In genomic region chr20:64226686-64227576, GRCh38 we compare ENCODE assay signal across 29 cellular contexts. TPM values are rescaled to one million over a fixed set of nuclear protein-coding genes. Genes with fewer than 3 reads are reported as not detected.
DNase-seq lines count a peak whose midpoint lies in the region; ATAC-seq, FAIRE-seq and TF ChIP-seq lines count a peak whose summit lies in the region.
"Had no signal": no experiment of that assay in that cellular context is flagged by ENCODE, and none has a peak within 500 bp of the region (broad histone marks: within the 10 kb centered on the region; RNA-seq: fewer than 3 reads in every experiment).

No MANE protein-coding gene starts in this region.

- H3K36me3 ChIP-seq in mesenchymal stem cell (ENCODE audit: control insufficient read depth in 1 of 2, insufficient read depth in 2 of 2, low read depth in 1 of 2, low read length in 2 of 2) = no peaks in the 10 kb centered on the region
- H3K36me3 ChIP-seq: esophagus muscularis mucosa, gastrocnemius medialis, HAP-1, sigmoid colon had no signal

- no peak overlapping the region for H3K27ac Mint-ChIP-seq in activated naive CD4-positive, alpha-beta T cell treated with anti-CD3 and anti-CD28 coated beads for 36 hours
- no peak overlapping the region for H3K27ac Mint-ChIP-seq in activated CD8-positive, alpha-beta T cell treated with anti-CD3 and anti-CD28 coated beads, Interleukin-2, amount 10 ng/mL, durations not matched to agents 7 days and 5 days
- H3K27ac Mint-ChIP-seq: natural killer cell treated with Interleukin-12 subunit alpha and Interleukin-12 subunit beta and Interleukin-15 and Interleukin-18, amount 100 ng/mL, for 72 hours had no signal

- intact Hi-C loops in activated naive CD4-positive, alpha-beta T cell treated with anti-CD3 and anti-CD28 coated beads for 36 hours (cut with micrococcal nuclease) = no loop called here

- no peak overlapping the region for H3K27ac ChIP-seq in mesenchymal stem cell (ENCODE audit: low read length, poor library complexity, severe bottlenecking)
- H3K27ac ChIP-seq: esophagus muscularis mucosa, gastrocnemius medialis, parathyroid adenoma, sigmoid colon, testis, WERI-Rb-1 had no signal

- CTCF ChIA-PET in activated naive CD4-positive, alpha-beta T cell treated with anti-CD3 and anti-CD28 coated beads for 36 hours (lab: Charles Lee) = no interaction called here
- CTCF ChIA-PET in activated CD8-positive, alpha-beta T cell treated with anti-CD3 and anti-CD28 coated beads, Interleukin-2, amount 10 ng/mL, durations not matched to agents 7 days and 5 days (lab: Charles Lee) = no interaction called here

- DNase-seq in activated naive CD4-positive, alpha-beta T cell treated with anti-CD3 and anti-CD28 coated beads for 36 hours = peak; percentile 30
- no peak for DNase-seq in activated naive CD4-positive, alpha-beta T cell treated with anti-CD3 and anti-CD28 coated beads, Interleukin-2, amount 50 U/mL, for 16 hours
- DNase-seq in G401 (ENCODE audit: low spot score) = peak; percentile 61
- DNase-seq in activated CD8-positive, alpha-beta T cell treated with anti-CD3 and anti-CD28 coated beads, Interleukin-2, amount 10 ng/mL, durations not matched to agents 7 days and 5 days = peak; percentile 36
- no peak for DNase-seq in mesenchymal stem cell
- no peak for DNase-seq in GM12892 (ENCODE audit: insufficient read length)
- DNase-seq in iPS-NIHi7 (ENCODE audit: extremely low spot score) = no peak
- DNase-seq: ACHN; activated T-cell treated with anti-CD3 and anti-CD28 coated beads, Interleukin-2, amount 50 U/mL, for 48 hours; aorta; cerebellar nuclear complex; DMS79 treated with DMSO at 0.1 percent for 48 hours; effector CD8-positive, alpha-beta T cell; gastrocnemius medialis; kidney glomerular epithelial cell; NCI-H1092; NCI-H1930; NCI-H345; NCI-H82; SHP77 treated with DMSO at 0.1 percent for 48 hours; sigmoid colon; testis; WERI-Rb-1 had no signal

- TF ChIP-seq POLR2A in GM12892 (IDR thresholded peaks at IDR 0.05; ENCODE audit: low read depth, low read length) = no peak

- H3K9me3 ChIP-seq in mesenchymal stem cell (ENCODE audit: control insufficient read depth, low read length) = no peaks in the 10 kb centered on the region
- H3K9me3 ChIP-seq: esophagus muscularis mucosa, gastrocnemius medialis, HAP-1, sigmoid colon, testis had no signal

- no peak overlapping the region for H2BK15ac ChIP-seq in mesenchymal stem cell (ENCODE audit: low read depth, poor library complexity, severe bottlenecking)

- no peak overlapping the region for H3K4me3 Mint-ChIP-seq in activated naive CD4-positive, alpha-beta T cell treated with anti-CD3 and anti-CD28 coated beads for 36 hours
- H3K4me3 Mint-ChIP-seq in activated CD8-positive, alpha-beta T cell treated with anti-CD3 and anti-CD28 coated beads, Interleukin-2, amount 10 ng/mL, durations not matched to agents 7 days and 5 days = no peak overlapping the region
- H3K4me3 Mint-ChIP-seq: natural killer cell treated with Interleukin-12 subunit alpha and Interleukin-12 subunit beta and Interleukin-15 and Interleukin-18, amount 100 ng/mL, for 72 hours; stimulated activated effector memory CD8-positive, alpha-beta T cell treated with anti-CD3 and anti-CD28 coated beads, Interleukin-12 subunit alpha, Interleukin-12 subunit beta, amount 100 ng/mL, for 72 hours had no signal

- H3K4me3 ChIP-seq in mesenchymal stem cell (ENCODE audit: insufficient read depth in 1 of 2, low read depth in 1 of 2, low read length in 2 of 2) = no peak overlapping the region
- H3K4me3 ChIP-seq: esophagus muscularis mucosa, gastrocnemius medialis, HAP-1, sigmoid colon, testis had no signal

- no peak overlapping the region for H3K9ac ChIP-seq in mesenchymal stem cell (ENCODE audit: low read length)
- H3K9ac ChIP-seq: parathyroid adenoma had no signal

- H2BK5ac ChIP-seq in mesenchymal stem cell (ENCODE audit: low read depth, low read length, poor library complexity, severe bottlenecking) = no peak overlapping the region

- H3K79me1 ChIP-seq in mesenchymal stem cell (replicated peaks; ENCODE audit: low read length, poor library complexity, severe bottlenecking) = no peaks in the 10 kb centered on the region

- H3K4me1 ChIP-seq in mesenchymal stem cell (ENCODE audit: control insufficient read depth, insufficient read depth, low read depth, low read length) = peaks cover 33% of the 10 kb centered on the region
- H3K4me1 ChIP-seq: HAP-1 had no signal

- no peak overlapping the region for H2BK12ac ChIP-seq in mesenchymal stem cell (ENCODE audit: low read length in 2 of 2)

- no peak overlapping the region for H4K8ac ChIP-seq in mesenchymal stem cell (ENCODE audit: low read length)

- no peaks in the 10 kb centered on the region for H3K9me3 Mint-ChIP-seq in activated naive CD4-positive, alpha-beta T cell treated with anti-CD3 and anti-CD28 coated beads for 36 hours
- H3K9me3 Mint-ChIP-seq in activated CD8-positive, alpha-beta T cell treated with anti-CD3 and anti-CD28 coated beads, Interleukin-2, amount 10 ng/mL, durations not matched to agents 7 days and 5 days (ENCODE audit: insufficient read depth) = no peaks in the 10 kb centered on the region
- H3K9me3 Mint-ChIP-seq: natural killer cell treated with Interleukin-12 subunit alpha and Interleukin-12 subunit beta and Interleukin-15 and Interleukin-18, amount 100 ng/mL, for 72 hours; stimulated activated effector memory CD8-positive, alpha-beta T cell treated with anti-CD3 and anti-CD28 coated beads, Interleukin-12 subunit alpha, Interleukin-12 subunit beta, amount 100 ng/mL, for 72 hours had no signal

- in situ Hi-C loops in G401 (cut with HindIII; ENCODE audit: low sequenced_read_pairs) = no loop called here

- WGBS in mesenchymal stem cell = 89% methylated on average over 25 of the region's 25 CpGs

- no peak for FAIRE-seq in GM12892 (lab: Jason Lieb, UNC)

- H3K4ac ChIP-seq in mesenchymal stem cell (ENCODE audit: low read depth in 1 of 2, low read length in 2 of 2) = no peak overlapping the region

- no peak overlapping the region for H2BK120ac ChIP-seq in mesenchymal stem cell (ENCODE audit: low read depth, low read length)

- no peak overlapping the region for H3K14ac ChIP-seq in mesenchymal stem cell (ENCODE audit: low read length in 2 of 2)

- H2AFZ ChIP-seq in mesenchymal stem cell (ENCODE audit: low read depth, low read length) = no peak overlapping the region
- H2AFZ ChIP-seq: parathyroid adenoma had no signal

- H3K4me2 ChIP-seq in mesenchymal stem cell (ENCODE audit: low read length, poor library complexity, severe bottlenecking) = no peak overlapping the region

- H3K27me3 ChIP-seq in mesenchymal stem cell (ENCODE audit: control insufficient read depth in 1 of 2, insufficient read depth in 1 of 2, low read length in 2 of 2) = peaks cover 4 to 53% of the 10 kb centered on the region in 2 experiments
- H3K27me3 ChIP-seq: gastrocnemius medialis, sigmoid colon, testis had no signal

- no peak overlapping the region for H4K91ac ChIP-seq in mesenchymal stem cell (ENCODE audit: low read length)

- H3K4me1 Mint-ChIP-seq in activated naive CD4-positive, alpha-beta T cell treated with anti-CD3 and anti-CD28 coated beads for 36 hours (ENCODE audit: low read depth) = peaks cover 4% of the 10 kb centered on the region
- peaks cover 3% of the 10 kb centered on the region for H3K4me1 Mint-ChIP-seq in activated CD8-positive, alpha-beta T cell treated with anti-CD3 and anti-CD28 coated beads, Interleukin-2, amount 10 ng/mL, durations not matched to agents 7 days and 5 days (ENCODE audit: low read depth)

- no peaks in the 10 kb centered on the region for H3K36me3 Mint-ChIP-seq in activated naive CD4-positive, alpha-beta T cell treated with anti-CD3 and anti-CD28 coated beads for 36 hours (ENCODE audit: low read depth)
- H3K36me3 Mint-ChIP-seq in activated CD8-positive, alpha-beta T cell treated with anti-CD3 and anti-CD28 coated beads, Interleukin-2, amount 10 ng/mL, durations not matched to agents 7 days and 5 days (ENCODE audit: low read depth) = no peaks in the 10 kb centered on the region
- H3K36me3 Mint-ChIP-seq: natural killer cell treated with Interleukin-12 subunit alpha and Interleukin-12 subunit beta and Interleukin-15 and Interleukin-18, amount 100 ng/mL, for 72 hours; stimulated activated effector memory CD8-positive, alpha-beta T cell treated with anti-CD3 and anti-CD28 coated beads, Interleukin-12 subunit alpha, Interleukin-12 subunit beta, amount 100 ng/mL, for 72 hours had no signal

- no peak overlapping the region for H3K18ac ChIP-seq in mesenchymal stem cell (ENCODE audit: low read depth in 1 of 2, low read length in 2 of 2)

- ATAC-seq in activated CD8-positive, alpha-beta T cell treated with anti-CD3 and anti-CD28 coated beads, Interleukin-2, amount 10 ng/mL, durations not matched to agents 7 days and 5 days = peak; percentile 18
- ATAC-seq in GM19452 (IDR thresholded peaks at IDR 0.05; ENCODE audit: unreplicated experiment) = no peak
- ATAC-seq: gastrocnemius medialis; natural killer cell treated with Interleukin-12 subunit alpha and Interleukin-12 subunit beta and Interleukin-15 and Interleukin-18, amount 100 ng/mL, for 72 hours; stimulated activated effector memory CD8-positive, alpha-beta T cell treated with anti-CD3 and anti-CD28 coated beads, Interleukin-12 subunit alpha, Interleukin-12 subunit beta, amount 100 ng/mL, for 72 hours had no signal

- H3K27me3 Mint-ChIP-seq in activated naive CD4-positive, alpha-beta T cell treated with anti-CD3 and anti-CD28 coated beads for 36 hours (ENCODE audit: low read depth) = no peaks in the 10 kb centered on the region
- peaks cover 4% of the 10 kb centered on the region for H3K27me3 Mint-ChIP-seq in activated CD8-positive, alpha-beta T cell treated with anti-CD3 and anti-CD28 coated beads, Interleukin-2, amount 10 ng/mL, durations not matched to agents 7 days and 5 days (ENCODE audit: low read depth)

- H2AK5ac ChIP-seq in mesenchymal stem cell (ENCODE audit: low read length, severe bottlenecking) = peak overlapping the region; percentile 10

- no peak overlapping the region for H3K23ac ChIP-seq in mesenchymal stem cell (ENCODE audit: low read length in 2 of 2)

- POLR2A ChIA-PET in activated CD8-positive, alpha-beta T cell treated with anti-CD3 and anti-CD28 coated beads, Interleukin-2, amount 10 ng/mL, durations not matched to agents 7 days and 5 days (lab: Charles Lee) = no interaction called here

RNA-seq across cellular contexts. Expression of gene PCMTD2, which starts 28.6 kb away (rescaled TPM):
- 10 to 100 TPM; 34.5 to 36.7 TPM for total RNA-seq in activated naive CD4-positive, alpha-beta T cell treated with anti-CD3 and anti-CD28 coated beads for 36 hours
- 64.1 and 68.2 TPM in 2 replicates for total RNA-seq in G401 (2014; rRNA removed; shearing (Covaris generic))
- total RNA-seq in activated CD8-positive, alpha-beta T cell treated with anti-CD3 and anti-CD28 coated beads, Interleukin-2, amount 10 ng/mL, durations not matched to agents 7 days and 5 days = 10 to 100 TPM; 32.0 to 33.2 TPM
- polyA plus RNA-seq in mesenchymal stem cell (2013, experiment 1 of 2) = 19.4 TPM
- 22.8 TPM for polyA plus RNA-seq in mesenchymal stem cell (2013, experiment 2 of 2)
- 21.5 TPM for polyA plus RNA-seq in GM12892 (2012; ENCODE audit: missing spikeins)

Comparison
In these comparisons a context has a peak if more than half of its experiments do, and no peak if none do; other contexts are left out.
1. DNase-seq: peak in activated naive CD4-positive, alpha-beta T cell treated with anti-CD3 and anti-CD28 coated beads for 36 hours (single experiment), G401 (single experiment) and activated CD8-positive, alpha-beta T cell treated with anti-CD3 and anti-CD28 coated beads, Interleukin-2, amount 10 ng/mL, durations not matched to agents 7 days and 5 days (single experiment); none in activated naive CD4-positive, alpha-beta T cell treated with anti-CD3 and anti-CD28 coated beads, Interleukin-2, amount 50 U/mL, for 16 hours (single experiment), mesenchymal stem cell (single experiment), GM12892 (single experiment) and iPS-NIHi7 (single experiment).